ENCODE assay signal across 8 cellular contexts in genomic region chr6:7313505-7314165, GRCh38. TPM values are rescaled to one million over a fixed set of nuclear protein-coding genes. Genes with fewer than 3 reads are reported as not detected.
DNase-seq lines count a peak whose midpoint lies in the region; ATAC-seq lines count a peak whose summit lies in the region.

No MANE protein-coding gene starts in this region.

- peaks cover 9% of the 10 kb centered on the region for H3K36me3 ChIP-seq in ES-I3 (ENCODE audit: insufficient read depth, low read length)
- H3K36me3 ChIP-seq in esophagus (ENCODE audit: control insufficient read depth in 2 of 2, insufficient read depth in 2 of 2, low read length in 1 of 2), result peaks cover 0 to 3% of the 10 kb centered on the region in 2 donors
- peaks cover 2% of the 10 kb centered on the region for H3K36me3 ChIP-seq in rectal smooth muscle tissue (ENCODE audit: control insufficient read depth, insufficient read depth, low read length)

- H3K4me3 ChIP-seq in esophagus (ENCODE audit: low read depth in 1 of 2, low read length in 2 of 2), result peak overlapping the region; percentile 88 to 100
- H3K4me3 ChIP-seq in rectal smooth muscle tissue (ENCODE audit: low read length), result peak overlapping the region; percentile 63

- H3K27me3 ChIP-seq in esophagus (ENCODE audit: control insufficient read depth in 1 of 2, insufficient read depth in 2 of 2, low read length in 2 of 2) (no peaks in the 10 kb centered on the region), rectal smooth muscle tissue (ENCODE audit: control insufficient read depth, insufficient read depth, low read length) (no peaks in the 10 kb centered on the region)

- 81 to 85% methylated on average over 15 of the region's 15 CpGs for WGBS in esophagus, 2 donors

- H3K27ac ChIP-seq in esophagus (ENCODE audit: low read depth in 2 of 2, low read length in 1 of 2) (peak overlapping the region; percentile 85 to 94), rectal smooth muscle tissue (ENCODE audit: low read depth, low read length) (peak overlapping the region; percentile 96)

- H3K4me1 ChIP-seq in ES-I3 (ENCODE audit: insufficient read depth, low read length) (0 out of 2 replicates have a peak, but pooled peaks cover 5% of the 10 kb centered on the region), esophagus (ENCODE audit: control insufficient read depth in 2 of 2, insufficient read depth in 2 of 2, low read length in 1 of 2) (peaks cover 0 to 3% of the 10 kb centered on the region in 2 donors), rectal smooth muscle tissue (ENCODE audit: control insufficient read depth, insufficient read depth, low read length) (peaks cover 6% of the 10 kb centered on the region)

- ATAC-seq in HG02678 (IDR thresholded peaks at IDR 0.05; ENCODE audit: unreplicated experiment), result no peak
- no peak for ATAC-seq in GM18867 (IDR thresholded peaks at IDR 0.05; ENCODE audit: unreplicated experiment)
- ATAC-seq in HG02885 (IDR thresholded peaks at IDR 0.05; ENCODE audit: poor library complexity, unreplicated experiment), result no peak

- H3K9ac ChIP-seq in ES-I3 (ENCODE audit: low read depth, low read length) (peak overlapping the region; percentile 95), rectal smooth muscle tissue (ENCODE audit: low read length) (peak overlapping the region; percentile 70)

- DNase-seq in RKO (ENCODE audit: low spot score), result peak; percentile 61
- DNase-seq in NCI-H446 (lab: John Stamatoyannopoulos, UW), result no peak

- no peaks in the 10 kb centered on the region for H3K9me3 ChIP-seq in ES-I3 (ENCODE audit: control insufficient read depth, insufficient read depth, low read length)
- no peaks in the 10 kb centered on the region for H3K9me3 ChIP-seq in esophagus (ENCODE audit: control insufficient read depth in 2 of 2, insufficient read depth in 1 of 2, low read depth in 1 of 2, low read length in 1 of 2)

RNA-seq across cellular contexts. Expression of gene SSR1, which starts 0.6 kb away (rescaled TPM):
- 10 to 100 TPM; 14.4 to 47.4 TPM for polyA plus RNA-seq in esophagus
